ENCODE assay signal across 2 cellular contexts in genomic region chr6:56992053-56992452, GRCh38.
TF ChIP-seq lines count a peak whose summit lies in the region.

No MANE protein-coding gene starts in this region.

TF ChIP-seq in A549, 52 proteins besides CTCF, POLR2A, EP300 and RAD21 (continued from another document):
- TF ChIP-seq ZC3H11A (IDR thresholded peaks at IDR 0.05) (no peak), POLR2AphosphoS2 (conservative IDR thresholded peaks at IDR 0.05; ENCODE audit: low read length) (no peak), KDM1A (IDR thresholded peaks at IDR 0.05; ENCODE audit: low read depth) (no peak), TP53 (CRISPR knock-in tag; IDR thresholded peaks at IDR 0.05) (no peak), EHF (CRISPR knock-in tag; IDR thresholded peaks at IDR 0.05) (no peak), HOXA7 (CRISPR knock-in tag; IDR thresholded peaks at IDR 0.05) (no peak), SMC3 (IDR thresholded peaks at IDR 0.05) (no peak), CBX2 (IDR thresholded peaks at IDR 0.05; ENCODE audit: borderline replicate concordance, low read depth) (no peak), HOXB13 (CRISPR knock-in tag; IDR thresholded peaks at IDR 0.05; ENCODE audit: low read depth) (no peak), KDM5A (IDR thresholded peaks at IDR 0.05) (no peak), NFE2L2 (conservative IDR thresholded peaks at IDR 0.05; ENCODE audit: low read length) (no peak), ZFP36 (IDR thresholded peaks at IDR 0.05; ENCODE audit: borderline replicate concordance, partially characterized antibody) (no peak), BCL3 (IDR thresholded peaks at IDR 0.05) (no peak), ATOH8 (CRISPR knock-in tag; IDR thresholded peaks at IDR 0.05; ENCODE audit: low read depth) (no peak)

TF ChIP-seq in HCT116, 20 proteins besides CTCF, POLR2A, EP300 and RAD21:
- TF ChIP-seq REST (IDR thresholded peaks at IDR 0.05; ENCODE audit: low read depth) (no peak), MAX (IDR thresholded peaks at IDR 0.05) (no peak), POLR2AphosphoS5 (IDR thresholded peaks at IDR 0.05; ENCODE audit: low read depth, low read length) (no peak), ZFX (IDR thresholded peaks at IDR 0.05) (no peak), EZH2 (IDR thresholded peaks at IDR 0.05) (no peak), TCF7L2 (IDR thresholded peaks at IDR 0.05; ENCODE audit: borderline replicate concordance, extremely low read depth, insufficient read depth, insufficient read length) (no peak), ZBTB33 (IDR thresholded peaks at IDR 0.05; ENCODE audit: extremely low read depth, insufficient replicate concordance, low read length) (no peak), JUND (IDR thresholded peaks at IDR 0.05) (no peak), YY1 (IDR thresholded peaks at IDR 0.05; ENCODE audit: extremely low read depth, insufficient replicate concordance, low read depth, low read length) (no peak), ELF1 (IDR thresholded peaks at IDR 0.05; ENCODE audit: borderline replicate concordance, low read depth) (no peak), ATF3 (IDR thresholded peaks at IDR 0.05) (no peak), EGR1 (IDR thresholded peaks at IDR 0.05; ENCODE audit: low read depth) (no peak), CBX3 (IDR thresholded peaks at IDR 0.05; ENCODE audit: low read depth) (no peak), CEBPB (IDR thresholded peaks at IDR 0.05; ENCODE audit: low read depth) (no peak), SRF (IDR thresholded peaks at IDR 0.05; ENCODE audit: low read depth) (no peak), EZH2phosphoT487 (IDR thresholded peaks at IDR 0.05; ENCODE audit: borderline replicate concordance) (no peak), SP1 (IDR thresholded peaks at IDR 0.05; ENCODE audit: low read depth) (no peak)
TF ChIP-seq in HCT116: peak in this region for 0.
